ENCODE assay signal across 8 cellular contexts in genomic region chr2:30232801-30233130, GRCh38. TPM values are rescaled to one million over a fixed set of nuclear protein-coding genes. Genes with fewer than 3 reads are reported as not detected.
DNase-seq lines count a peak whose midpoint lies in the region; FAIRE-seq and TF ChIP-seq lines count a peak whose summit lies in the region.

No MANE protein-coding gene starts in this region.

- H3K27ac ChIP-seq in mucosa of rectum (ENCODE audit: low read depth in 2 of 2, low read length in 2 of 2) = peak overlapping the region; percentile 81 to 91

- H3K9me3 ChIP-seq in NT2/D1 (ENCODE audit: insufficient read depth, low read length) (no peaks in the 10 kb centered on the region), mucosa of rectum (ENCODE audit: control insufficient read depth in 2 of 2, low read length in 2 of 2) (no peaks in the 10 kb centered on the region)

- H3K4me3 ChIP-seq in NT2/D1 (ENCODE audit: insufficient read length, low read depth) (peak overlapping the region; percentile 61), bronchial epithelial cell (ENCODE audit: low read depth, low read length) (peak overlapping the region; percentile 48), mucosa of rectum (ENCODE audit: low read length in 2 of 2) (peak overlapping the region; percentile 69 to 76)

- FAIRE-seq in bronchial epithelial cell (lab: Jason Lieb, UNC) = no peak

- TF ChIP-seq CTCF in bronchial epithelial cell (IDR thresholded peaks at IDR 0.05; ENCODE audit: insufficient read depth, low read length, severe bottlenecking) (no peak), GM13977 (IDR thresholded peaks at IDR 0.05; ENCODE audit: extremely low read depth, insufficient read depth, missing control alignments) (no peak)

- in situ Hi-C loops in GM13977 (cut with MboI; ENCODE audit: low pct_unique_long_range_greater_than_20kb, low sequenced_read_pairs, unreplicated experiment) = no loop called here

- peaks cover 31% of the 10 kb centered on the region for H3K36me3 ChIP-seq in NT2/D1 (ENCODE audit: insufficient read depth, insufficient read length, low read length)
- H3K36me3 ChIP-seq in bronchial epithelial cell (ENCODE audit: control insufficient read depth, insufficient read depth, low read length) = no peaks in the 10 kb centered on the region
- no peaks in the 10 kb centered on the region for H3K36me3 ChIP-seq in mucosa of rectum (ENCODE audit: control insufficient read depth in 2 of 2, insufficient read depth in 2 of 2, low read length in 2 of 2)

- H3K27me3 ChIP-seq in NT2/D1 (ENCODE audit: insufficient read depth, insufficient read length) (peaks cover 34% of the 10 kb centered on the region), bronchial epithelial cell (ENCODE audit: control insufficient read depth, insufficient read depth, low read length) (no peaks in the 10 kb centered on the region), mucosa of rectum (ENCODE audit: control insufficient read depth in 2 of 2, insufficient read depth in 2 of 2, low read length in 2 of 2) (peaks cover 18 to 24% of the 10 kb centered on the region in 2 donors)

- H3K9ac ChIP-seq in NT2/D1 (ENCODE audit: insufficient read length, low read depth) (peak overlapping the region; percentile 80), mucosa of rectum (ENCODE audit: low read depth in 1 of 2, low read length in 2 of 2) (peak overlapping the region; percentile 72 to 82)

- DNase-seq in Daoy (ENCODE audit: low read depth) (peak; percentile 58), NT2/D1 (ENCODE audit: low read depth, low spot score) (no peak), bronchial epithelial cell (ENCODE audit: low read depth) (no peak), CD1c-positive myeloid dendritic cell (ENCODE audit: extremely low spot score) (no peak), GM13977 (ENCODE audit: low spot score) (no peak), NCI-H748 treated with DMSO at 0.1 percent for 48 hours (lab: John Stamatoyannopoulos, UW) (no peak), iPS-NIHi7 (ENCODE audit: extremely low spot score) (no peak)

- H3K4me1 ChIP-seq in NT2/D1 (ENCODE audit: insufficient read depth, insufficient read length) = peaks cover 7% of the 10 kb centered on the region
- H3K4me1 ChIP-seq in mucosa of rectum (ENCODE audit: control insufficient read depth in 2 of 2, insufficient read depth in 2 of 2, low read length in 2 of 2) = peaks cover 10 to 30% of the 10 kb centered on the region in 2 donors

RNA-seq across cellular contexts. Expression of gene LBH, which starts 1.4 kb away (rescaled TPM):
- total RNA-seq in Daoy (2014; rRNA removed; shearing (Covaris generic)) = 128 and 147 TPM in 2 replicates
- 6.9 and 18.7 TPM in 2 replicates for total RNA-seq in bronchial epithelial cell
